9 cellular contexts compared by ENCODE assay signal in genomic region chr9:94638335-94639044, GRCh38. TPM values are rescaled to one million over a fixed set of nuclear protein-coding genes. Genes with fewer than 3 reads are reported as not detected.
DNase-seq lines count a peak whose midpoint lies in the region; ATAC-seq, FAIRE-seq and TF ChIP-seq lines count a peak whose summit lies in the region.
"Had no signal": no experiment of that assay in that cellular context is flagged by ENCODE, and none has a peak within 500 bp of the region (broad histone marks: within the 10 kb centered on the region; RNA-seq: fewer than 3 reads in every experiment).

No MANE protein-coding gene starts in this region.

- H3K27ac Mint-ChIP-seq in activated T-cell treated with anti-CD3 and anti-CD28 coated beads, Interleukin-2, amount 50 U/mL, for 72 hours: no peak overlapping the region

- no peaks in the 10 kb centered on the region for H4K20me1 ChIP-seq in GM12878 (ENCODE audit: control insufficient read depth, insufficient read depth)

- peak overlapping the region; percentile 89 to 94 for H3K4me3 Mint-ChIP-seq in activated T-cell treated with anti-CD3 and anti-CD28 coated beads, Interleukin-2, amount 50 U/mL, for 72 hours

- H3K9me3 ChIP-seq in GM12878 (replicated peaks; ENCODE audit: control insufficient read depth, insufficient read depth, low read length) (no peaks in the 10 kb centered on the region), mononuclear cell (ENCODE audit: low read depth, low read length) (no peaks in the 10 kb centered on the region), thoracic aorta (no peaks in the 10 kb centered on the region)

- CTCF ChIA-PET in GM12878 (lab: Yijun Ruan, JAX): interaction anchor here (0.6 kb wide), 1 partner anchor 86 kb away, joined by 3 read pairs; no protein-coding TSS in a partner anchor

- intact Hi-C loops in GM12878 (cut with micrococcal nuclease; ENCODE audit: unreplicated experiment): no loop called here

- TF ChIP-seq CTCF in GM12878 (IDR thresholded peaks at IDR 0.05 in 2 of 3, conservative IDR thresholded peaks at IDR 0.05 in 1 of 3; ENCODE audit: control insufficient read depth in 2 of 3, extremely low read depth in 1 of 3, insufficient read depth in 1 of 3, low read depth in 3 of 3, low read length in 3 of 3) (no peak), thoracic aorta (IDR thresholded peaks at IDR 0.05) (no peak)

- TF ChIP-seq RAD21 in GM12878 (IDR thresholded peaks at IDR 0.05; ENCODE audit: insufficient read depth, low read depth, low read length): no peak

- no peaks in the 10 kb centered on the region for H3K79me2 ChIP-seq in GM12878 (ENCODE audit: control insufficient read depth, insufficient read depth, low read length)

- H3K4me1 ChIP-seq in GM12878 (ENCODE audit: control insufficient read depth, insufficient read depth, low read length) (peaks cover 4% of the 10 kb centered on the region; the same call in 1 of the 2 replicates), mononuclear cell (ENCODE audit: insufficient read depth, low read length) (peaks cover 37% of the 10 kb centered on the region), thoracic aorta (ENCODE audit: control insufficient read depth in 1 of 2, low read depth in 2 of 2) (peaks cover 0 to 5% of the 10 kb centered on the region in 2 donors)

- H3K27ac ChIP-seq in GM12878 (ENCODE audit: control insufficient read depth, insufficient read depth) (no peak overlapping the region), thoracic aorta (no peak overlapping the region)

- DNase-seq in activated T-cell treated with anti-CD3 and anti-CD28 coated beads, Interleukin-2, amount 50 U/mL, for 72 hours: no peak
- DNase-seq in activated T-cell treated with anti-CD3 and anti-CD28 coated beads, Interleukin-2, amount 50 U/mL, for 48 hours: no peak
- DNase-seq in GM12878 (ENCODE audit: low read depth, low spot score) (no peak), thoracic aorta (ENCODE audit: low spot score) (no peak), GDM1 (lab: John Stamatoyannopoulos, UW) (no peak)
- DNase-seq in stimulated activated CD4-positive, alpha-beta T cell treated with anti-CD3 and anti-CD28 coated beads, Interleukin-2, amount 100 ng/mL, for 48 hours: no peak

- POLR2A ChIA-PET in GM12878 (lab: Charles Lee): no interaction called here

- peaks cover 38% of the 10 kb centered on the region for H3K27me3 Mint-ChIP-seq in activated T-cell treated with anti-CD3 and anti-CD28 coated beads, Interleukin-2, amount 50 U/mL, for 72 hours (ENCODE audit: low read depth)

- peak overlapping the region; percentile 96 for H3K4me2 ChIP-seq in GM12878 (ENCODE audit: control insufficient read depth, insufficient read depth)

- FAIRE-seq in GM12878 (lab: Jason Lieb, UNC): no peak

- peaks cover 7% of the 10 kb centered on the region for H3K4me1 Mint-ChIP-seq in activated T-cell treated with anti-CD3 and anti-CD28 coated beads, Interleukin-2, amount 50 U/mL, for 72 hours (ENCODE audit: low read depth)

- H3K4me3 ChIP-seq in GM12878: no peak overlapping the region; the same call in 1 of the 2 replicates
- peak overlapping the region; percentile 53 for H3K4me3 ChIP-seq in mononuclear cell (ENCODE audit: low read length)
- peak overlapping the region; percentile 93 for H3K4me3 ChIP-seq in thoracic aorta

- no TSS peak for BruUV-seq in GM12878 (replicated peaks; lab: Mats Ljungman, UMichigan)

- 49% methylated on average over 15 of the region's 16 CpGs for WGBS in GM12878 (ENCODE audit: insufficient coverage, insufficient replicate concordance, low lambda C conversion rate, missing lambda C conversion rate)

- no peak overlapping the region for H3K9ac ChIP-seq in GM12878 (ENCODE audit: control insufficient read depth, insufficient read depth, low read length)

- no peak overlapping the region for H2AFZ ChIP-seq in GM12878 (ENCODE audit: control insufficient read depth, low read depth, low read length)

- H3K36me3 ChIP-seq in GM12878 (ENCODE audit: control insufficient read depth in 2 of 2, insufficient read depth in 2 of 2, low read length in 1 of 2) (no peaks in the 10 kb centered on the region), thoracic aorta (no peaks in the 10 kb centered on the region)

- TF ChIP-seq POLR2A in GM12878 (IDR thresholded peaks at IDR 0.05; ENCODE audit: low read depth, low read length): no peak

- no peaks in the 10 kb centered on the region for H3K9me3 Mint-ChIP-seq in activated T-cell treated with anti-CD3 and anti-CD28 coated beads, Interleukin-2, amount 50 U/mL, for 72 hours

- SMC1A ChIA-PET in GM12878 (lab: Charles Lee; ENCODE audit: uncharacterized antibody, unreplicated experiment): no interaction called here

- no peaks in the 10 kb centered on the region for H3K36me3 Mint-ChIP-seq in activated T-cell treated with anti-CD3 and anti-CD28 coated beads, Interleukin-2, amount 50 U/mL, for 72 hours (ENCODE audit: insufficient read depth in 2 of 2)

- RAD21 ChIA-PET in GM12878 (lab: Charles Lee; ENCODE audit: unreplicated experiment): no interaction called here

- peaks cover 4 to 7% of the 10 kb centered on the region in 2 experiments; a peak in 3 of 4 replicates for H3K27me3 ChIP-seq in GM12878 (replicated peaks in 1 of 2; ENCODE audit: control insufficient read depth in 2 of 2, insufficient read depth in 2 of 2, low read length in 1 of 2)
- H3K27me3 ChIP-seq in mononuclear cell (ENCODE audit: insufficient read depth, low read length): no peaks in the 10 kb centered on the region
- no peaks in the 10 kb centered on the region for H3K27me3 ChIP-seq in thoracic aorta (replicated peaks; ENCODE audit: insufficient read depth)

- in situ Hi-C loops in GM12878 (cut with MboI): no loop called here

- ATAC-seq in activated T-cell treated with anti-CD3 and anti-CD28 coated beads, Interleukin-2, amount 50 U/mL, for 72 hours (replicated peaks in 1 of 2): no peak
- no peak; the same call in 2 of the 3 replicates for ATAC-seq in GM12878
- ATAC-seq in thoracic aorta (ENCODE audit: insufficient number of reproducible peaks, low FRiP score, low read depth): no peak
- ATAC-seq in GM21825 (IDR thresholded peaks at IDR 0.05; ENCODE audit: unreplicated experiment): no peak

- no peak for TF ChIP-seq EP300 in GM12878 (IDR thresholded peaks at IDR 0.05; ENCODE audit: borderline replicate concordance in 1 of 2, control insufficient read depth in 1 of 2, low read depth in 2 of 2, low read length in 2 of 2)

TF ChIP-seq in GM12878, 131 proteins besides CTCF, POLR2A, EP300 and RAD21 (continues in another document):
- TF ChIP-seq KDM1A (IDR thresholded peaks at IDR 0.05; ENCODE audit: borderline replicate concordance) (no peak), RFX5 (IDR thresholded peaks at IDR 0.05; ENCODE audit: low read depth, low read length) (no peak)

RNA-seq across cellular contexts. Expression of gene FBP1, which starts 0.8 kb away (rescaled TPM):
- 1 to 10 TPM; 1.3 to 3.3 TPM for total RNA-seq in activated T-cell treated with anti-CD3 and anti-CD28 coated beads, Interleukin-2, amount 50 U/mL, for 72 hours
- not detected in 2 replicates for total RNA-seq in GM12878 (2013; cell fraction: nucleolus; rRNA removed)
- total RNA-seq in GM12878 (2014; rRNA removed) (0.11 TPM in 1 of 2 replicates, not detected in the other), GM12878 (2014; rRNA removed; fragmentation: Illumina TruSeq; extraction: Trizol) (not detected in 2 replicates), GM12878 (2021) (0.38 TPM in 1 of 2 replicates, not detected in the other), mononuclear cell (12.2 TPM), thoracic aorta (1 to 10 TPM; 3.8 to 6.6 TPM)
- not detected for polyA plus RNA-seq in GM12878 (2011; ENCODE audit: low read depth)
- polyA plus RNA-seq in GM12878 (2011; rRNA removed) (not detected in 2 replicates), GM12878 (2014; fragmentation: Illumina TruSeq; extraction: Trizol) (not detected in 2 replicates), GM12878 (2014; fragmentation: Nextera tagmentation; extraction: Ambion mirVana) (not detected), GM12878 (2014; rRNA removed) (not detected in 2 replicates), GM12878 (2016; fragmentation: Nextera tagmentation; extraction: Ambion mirVana) (under 1 TPM in 1 of 2 experiments, not detected in 1; 0.15 TPM)
- polyA plus RNA-seq in GM12878 (2011; cell fraction: cytosol; rRNA removed): not detected in 2 replicates
- not detected in 2 replicates for polyA plus RNA-seq in GM12878 (2011; cell fraction: nucleus; rRNA removed)
- polyA plus RNA-seq in GM12878 (2012): 0.10 TPM in 1 of 2 replicates, not detected in the other
- polyA minus RNA-seq in GM12878 (2011; rRNA and poly(A)+ RNA removed): not detected in 2 replicates
- polyA minus RNA-seq in GM12878 (2011; cell fraction: cytosol; rRNA and poly(A)+ RNA removed): not detected in 2 replicates
- not detected in 2 replicates for polyA minus RNA-seq in GM12878 (2011; cell fraction: nucleus; rRNA and poly(A)+ RNA removed)
- total RNA-seq: T-helper 2 cell treated with Interferon-gamma antibody and Interleukin-4, amounts not matched to agents 100 ng/mL and 5 ng/mL, for 36 hours had no signal

RNA-seq across cellular contexts. Expression of gene FBP2, which starts 44.9 kb away (rescaled TPM):
- total RNA-seq in activated T-cell treated with anti-CD3 and anti-CD28 coated beads, Interleukin-2, amount 50 U/mL, for 72 hours: not detected
- not detected in 2 replicates for total RNA-seq in GM12878 (2013; cell fraction: nucleolus; rRNA removed)
- total RNA-seq in GM12878 (2014; rRNA removed) (0.17 TPM in 1 of 2 replicates, not detected in the other), GM12878 (2014; rRNA removed; fragmentation: Illumina TruSeq; extraction: Trizol) (not detected in 2 replicates), GM12878 (2021) (not detected in 2 replicates), mononuclear cell (not detected), thoracic aorta (under 1 TPM in 1 of 2 donors, not detected in 1; 0.49 TPM)
- not detected for polyA plus RNA-seq in GM12878 (2011; ENCODE audit: low read depth)
- polyA plus RNA-seq in GM12878 (2011; rRNA removed) (1.1 and 1.3 TPM in 2 replicates), GM12878 (2014; fragmentation: Illumina TruSeq; extraction: Trizol) (not detected in 2 replicates), GM12878 (2014; fragmentation: Nextera tagmentation; extraction: Ambion mirVana) (under 1 TPM in 1 of 2 experiments, not detected in 1; 0.07 TPM), GM12878 (2014; rRNA removed) (0.08 TPM in 1 of 2 replicates, not detected in the other), GM12878 (2016; fragmentation: Nextera tagmentation; extraction: Ambion mirVana) (not detected)
- polyA plus RNA-seq in GM12878 (2011; cell fraction: cytosol; rRNA removed): 1.1 and 1.3 TPM in 2 replicates
- 2.1 and 3.5 TPM in 2 replicates for polyA plus RNA-seq in GM12878 (2011; cell fraction: nucleus; rRNA removed)
- polyA plus RNA-seq in GM12878 (2012): 0.17 TPM in 1 of 2 replicates, not detected in the other
- 0.26 and 0.44 TPM in 2 replicates for polyA minus RNA-seq in GM12878 (2011; rRNA and poly(A)+ RNA removed)
- not detected in 2 replicates for polyA minus RNA-seq in GM12878 (2011; cell fraction: cytosol; rRNA and poly(A)+ RNA removed)
- polyA minus RNA-seq in GM12878 (2011; cell fraction: nucleus; rRNA and poly(A)+ RNA removed): 0.29 and 0.36 TPM in 2 replicates
- total RNA-seq: T-helper 2 cell treated with Interferon-gamma antibody and Interleukin-4, amounts not matched to agents 100 ng/mL and 5 ng/mL, for 36 hours had no signal
